Comparison of ENCODE assay signal across 32 cellular contexts in genomic region chr11:105168457-105168856, GRCh38. TPM values are rescaled to one million over a fixed set of nuclear protein-coding genes. Genes with fewer than 3 reads are reported as not detected.
DNase-seq lines count a peak whose midpoint lies in the region; ATAC-seq and TF ChIP-seq lines count a peak whose summit lies in the region.
"Had no signal": no experiment of that assay in that cellular context is flagged by ENCODE, and none has a peak within 500 bp of the region (broad histone marks: within the 10 kb centered on the region; RNA-seq: fewer than 3 reads in every experiment).

No MANE protein-coding gene starts in this region.

- H3K4me3 Mint-ChIP-seq in T-cell: no peak overlapping the region
- H3K4me3 Mint-ChIP-seq: CD8-positive, alpha-beta T cell; central memory CD8-positive, alpha-beta T cell; naive B cell had no signal

- no peak for ATAC-seq in GM21786 (IDR thresholded peaks at IDR 0.05; ENCODE audit: unreplicated experiment)
- ATAC-seq in HG03439 (IDR thresholded peaks at IDR 0.05; ENCODE audit: unreplicated experiment): no peak
- ATAC-seq in T-cell (replicated peaks in 1 of 4): no peak
- ATAC-seq: CD8-positive, alpha-beta T cell; left colon; stimulated activated naive CD8-positive, alpha-beta T cell treated with anti-CD3 and anti-CD28 coated beads, Interleukin-15, Interleukin-2, amounts not matched to agents 100 U/mL and 50 U/mL, for 24 hours had no signal

- peaks cover 8 to 23% (median 12%) of the 10 kb centered on the region in 3 donors for H3K9me3 Mint-ChIP-seq in T-cell

- H3K4me3 ChIP-seq in cardiac fibroblast (replicated peaks in 1 of 2; ENCODE audit: low read depth in 2 of 2, low read length in 2 of 2): no peak overlapping the region
- H3K4me3 ChIP-seq: ovary, right atrium auricular region, thyroid gland had no signal

- CTCF ChIA-PET in T-cell (lab: Charles Lee): interaction anchor here in 1 of 2 donors (0.7 kb wide), 1 partner anchor 10 kb away, joined by 4 read pairs; no protein-coding TSS in a partner anchor

- no peaks in the 10 kb centered on the region for H3K36me3 Mint-ChIP-seq in T-cell
- H3K36me3 Mint-ChIP-seq: CD8-positive, alpha-beta T cell; naive B cell had no signal

- TF ChIP-seq CTCF in cardiac fibroblast (IDR thresholded peaks at IDR 0.05; ENCODE audit: low read depth, low read length): no peak

- DNase-seq in EH (ENCODE audit: low read depth) (peak; percentile 76), LHCN-M2 (ENCODE audit: low read depth) (peak; percentile 42), cardiac fibroblast (ENCODE audit: low read depth in 2 of 2) (peak; percentile 26 to 81), kidney glomerular epithelial cell (lab: John Stamatoyannopoulos, UW) (peak; percentile 45), DMS53 treated with DMSO at 0.1 percent for 48 hours (lab: John Stamatoyannopoulos, UW; ENCODE audit: unreplicated experiment) (no peak), T-cell (no peak)
- DNase-seq: activated CD4-positive, alpha-beta T cell treated with anti-CD3 and anti-CD28 coated beads for 1 hour; activated naive CD4-positive, alpha-beta T cell treated with Interleukin-2 at 50 U/mL for 16 hours; activated T-cell treated with anti-CD3 and anti-CD28 coated beads, Interleukin-2, amount 50 U/mL, for 48 hours; AML-193; amygdala; CD8-positive, alpha-beta T cell; erythroblast; GOT3; left colon; naive B cell; NCI-H1436 treated with DMSO at 0.1 percent for 48 hours; NCI-H2171 treated with DMSO at 0.1 percent for 48 hours; NCI-H82; ovary; SHP77; stimulated activated CD4-positive, alpha-beta T cell treated with anti-CD3 and anti-CD28 coated beads, Interleukin-4, amount 100 ng/mL, for 4 hours; stimulated activated naive CD8-positive, alpha-beta T cell treated with anti-CD3 and anti-CD28 coated beads, Interleukin-15, Interleukin-2, amounts not matched to agents 100 U/mL and 50 U/mL, for 24 hours; T-helper 1 cell; thyroid gland had no signal

- no peak overlapping the region for H3K27ac Mint-ChIP-seq in T-cell
- H3K27ac Mint-ChIP-seq: CD8-positive, alpha-beta T cell; naive B cell had no signal

- H3K4me1 Mint-ChIP-seq in T-cell: no peaks in the 10 kb centered on the region
- H3K4me1 Mint-ChIP-seq: central memory CD8-positive, alpha-beta T cell; naive B cell had no signal

- H3K27me3 Mint-ChIP-seq in T-cell: peaks cover 0 to 2% of the 10 kb centered on the region in 2 donors
- H3K27me3 Mint-ChIP-seq: naive B cell had no signal

- POLR2A ChIA-PET in T-cell (lab: Charles Lee): no interaction called here

RNA-seq across cellular contexts. Expression of gene CARD18, which starts 28.9 kb away (rescaled TPM):
- total RNA-seq in LHCN-M2 (2014; rRNA removed) (not detected in 2 replicates), T-cell (not detected)
- not detected for polyA plus RNA-seq in LHCN-M2 (2012)
- total RNA-seq: activated CD8-positive, alpha-beta memory T cell treated with anti-CD3 and anti-CD28 coated beads for 36 hours; CD8-positive, alpha-beta T cell; left colon; mesenteric fat pad; OCI-LY7; ovary; right atrium auricular region; thyroid gland had no signal
- polyA plus RNA-seq: ovary had no signal

Comparison
In these comparisons a context has a peak if more than half of its experiments do, and no peak if none do; other contexts are left out.
1. DNase-seq: peak in EH (single experiment), LHCN-M2 (single experiment), cardiac fibroblast (2 of 2) and kidney glomerular epithelial cell (single experiment); none in DMS53 treated with DMSO at 0.1 percent for 48 hours (single experiment) and T-cell (0 of 34).